1 cellular context compared by ENCODE assay signal in genomic region chr16:68529931-68530667, GRCh38.
TF ChIP-seq lines count a peak whose summit lies in the region.

No MANE protein-coding gene starts in this region.

TF ChIP-seq in WTC11, 78 proteins besides CTCF, POLR2A, EP300 and RAD21 (continued from another document and continues in another):
- TF ChIP-seq, protein P1, sequence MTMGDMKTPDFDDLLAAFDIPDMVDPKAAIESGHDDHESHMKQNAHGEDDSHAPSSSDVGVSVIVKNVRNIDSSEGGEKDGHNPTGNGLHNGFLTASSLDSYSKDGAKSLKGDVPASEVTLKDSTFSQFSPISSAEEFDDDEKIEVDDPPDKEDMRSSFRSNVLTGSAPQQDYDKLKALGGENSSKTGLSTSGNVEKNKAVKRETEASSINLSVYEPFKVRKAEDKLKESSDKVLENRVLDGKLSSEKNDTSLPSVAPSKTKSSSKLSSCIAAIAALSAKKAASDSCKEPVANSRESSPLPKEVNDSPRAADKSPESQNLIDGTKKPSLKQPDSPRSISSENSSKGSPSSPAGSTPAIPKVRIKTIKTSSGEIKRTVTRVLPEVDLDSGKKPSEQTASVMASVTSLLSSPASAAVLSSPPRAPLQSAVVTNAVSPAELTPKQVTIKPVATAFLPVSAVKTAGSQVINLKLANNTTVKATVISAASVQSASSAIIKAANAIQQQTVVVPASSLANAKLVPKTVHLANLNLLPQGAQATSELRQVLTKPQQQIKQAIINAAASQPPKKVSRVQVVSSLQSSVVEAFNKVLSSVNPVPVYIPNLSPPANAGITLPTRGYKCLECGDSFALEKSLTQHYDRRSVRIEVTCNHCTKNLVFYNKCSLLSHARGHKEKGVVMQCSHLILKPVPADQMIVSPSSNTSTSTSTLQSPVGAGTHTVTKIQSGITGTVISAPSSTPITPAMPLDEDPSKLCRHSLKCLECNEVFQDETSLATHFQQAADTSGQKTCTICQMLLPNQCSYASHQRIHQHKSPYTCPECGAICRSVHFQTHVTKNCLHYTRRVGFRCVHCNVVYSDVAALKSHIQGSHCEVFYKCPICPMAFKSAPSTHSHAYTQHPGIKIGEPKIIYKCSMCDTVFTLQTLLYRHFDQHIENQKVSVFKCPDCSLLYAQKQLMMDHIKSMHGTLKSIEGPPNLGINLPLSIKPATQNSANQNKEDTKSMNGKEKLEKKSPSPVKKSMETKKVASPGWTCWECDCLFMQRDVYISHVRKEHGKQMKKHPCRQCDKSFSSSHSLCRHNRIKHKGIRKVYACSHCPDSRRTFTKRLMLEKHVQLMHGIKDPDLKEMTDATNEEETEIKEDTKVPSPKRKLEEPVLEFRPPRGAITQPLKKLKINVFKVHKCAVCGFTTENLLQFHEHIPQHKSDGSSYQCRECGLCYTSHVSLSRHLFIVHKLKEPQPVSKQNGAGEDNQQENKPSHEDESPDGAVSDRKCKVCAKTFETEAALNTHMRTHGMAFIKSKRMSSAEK (CRISPR knock-in tag; IDR thresholded peaks at IDR 0.05; ENCODE audit: borderline replicate concordance) = no peak
- no peak for TF ChIP-seq SOX15 (CRISPR knock-in tag; IDR thresholded peaks at IDR 0.05)
- peak; percentile 60; the same call in 1 of the 2 replicates for TF ChIP-seq ZNF512 (CRISPR knock-in tag; IDR thresholded peaks at IDR 0.05; ENCODE audit: borderline replicate concordance)
- peak; percentile 96 for TF ChIP-seq CBFB (CRISPR knock-in tag; IDR thresholded peaks at IDR 0.05; ENCODE audit: low read depth)
- TF ChIP-seq NR2C2 (CRISPR knock-in tag; IDR thresholded peaks at IDR 0.05) = peak; percentile 82
- TF ChIP-seq ZNF423 (CRISPR knock-in tag; IDR thresholded peaks at IDR 0.05) = no peak
- peak; percentile 94 for TF ChIP-seq NR1H2 (CRISPR knock-in tag; IDR thresholded peaks at IDR 0.05)
- TF ChIP-seq, protein P2, sequence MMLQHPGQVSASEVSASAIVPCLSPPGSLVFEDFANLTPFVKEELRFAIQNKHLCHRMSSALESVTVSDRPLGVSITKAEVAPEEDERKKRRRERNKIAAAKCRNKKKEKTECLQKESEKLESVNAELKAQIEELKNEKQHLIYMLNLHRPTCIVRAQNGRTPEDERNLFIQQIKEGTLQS (CRISPR knock-in tag; conservative IDR thresholded peaks at IDR 0.05) = 0 out of 2 replicates have a peak, but pooled peaks have one; percentile 72
- peak; percentile 96 for TF ChIP-seq E2F4 (CRISPR knock-in tag; IDR thresholded peaks at IDR 0.05; ENCODE audit: borderline replicate concordance, low read depth)
- TF ChIP-seq KAT7 (CRISPR knock-in tag; IDR thresholded peaks at IDR 0.05; ENCODE audit: borderline replicate concordance) = peak; percentile 99
- peak; percentile 97 for TF ChIP-seq CREB1 (CRISPR knock-in tag; IDR thresholded peaks at IDR 0.05)
- no peak for TF ChIP-seq ZNF219 (CRISPR knock-in tag; IDR thresholded peaks at IDR 0.05; ENCODE audit: borderline replicate concordance)
- TF ChIP-seq MXD4 (CRISPR knock-in tag; IDR thresholded peaks at IDR 0.05; ENCODE audit: borderline replicate concordance) = no peak
- TF ChIP-seq USF1 (CRISPR knock-in tag; IDR thresholded peaks at IDR 0.05) = peak; percentile 80
- peak; percentile 98 for TF ChIP-seq FOXP4 (CRISPR knock-in tag; IDR thresholded peaks at IDR 0.05)
- peak; percentile 93 for TF ChIP-seq FOXK1 (CRISPR knock-in tag; IDR thresholded peaks at IDR 0.05)
- TF ChIP-seq, protein P3, sequence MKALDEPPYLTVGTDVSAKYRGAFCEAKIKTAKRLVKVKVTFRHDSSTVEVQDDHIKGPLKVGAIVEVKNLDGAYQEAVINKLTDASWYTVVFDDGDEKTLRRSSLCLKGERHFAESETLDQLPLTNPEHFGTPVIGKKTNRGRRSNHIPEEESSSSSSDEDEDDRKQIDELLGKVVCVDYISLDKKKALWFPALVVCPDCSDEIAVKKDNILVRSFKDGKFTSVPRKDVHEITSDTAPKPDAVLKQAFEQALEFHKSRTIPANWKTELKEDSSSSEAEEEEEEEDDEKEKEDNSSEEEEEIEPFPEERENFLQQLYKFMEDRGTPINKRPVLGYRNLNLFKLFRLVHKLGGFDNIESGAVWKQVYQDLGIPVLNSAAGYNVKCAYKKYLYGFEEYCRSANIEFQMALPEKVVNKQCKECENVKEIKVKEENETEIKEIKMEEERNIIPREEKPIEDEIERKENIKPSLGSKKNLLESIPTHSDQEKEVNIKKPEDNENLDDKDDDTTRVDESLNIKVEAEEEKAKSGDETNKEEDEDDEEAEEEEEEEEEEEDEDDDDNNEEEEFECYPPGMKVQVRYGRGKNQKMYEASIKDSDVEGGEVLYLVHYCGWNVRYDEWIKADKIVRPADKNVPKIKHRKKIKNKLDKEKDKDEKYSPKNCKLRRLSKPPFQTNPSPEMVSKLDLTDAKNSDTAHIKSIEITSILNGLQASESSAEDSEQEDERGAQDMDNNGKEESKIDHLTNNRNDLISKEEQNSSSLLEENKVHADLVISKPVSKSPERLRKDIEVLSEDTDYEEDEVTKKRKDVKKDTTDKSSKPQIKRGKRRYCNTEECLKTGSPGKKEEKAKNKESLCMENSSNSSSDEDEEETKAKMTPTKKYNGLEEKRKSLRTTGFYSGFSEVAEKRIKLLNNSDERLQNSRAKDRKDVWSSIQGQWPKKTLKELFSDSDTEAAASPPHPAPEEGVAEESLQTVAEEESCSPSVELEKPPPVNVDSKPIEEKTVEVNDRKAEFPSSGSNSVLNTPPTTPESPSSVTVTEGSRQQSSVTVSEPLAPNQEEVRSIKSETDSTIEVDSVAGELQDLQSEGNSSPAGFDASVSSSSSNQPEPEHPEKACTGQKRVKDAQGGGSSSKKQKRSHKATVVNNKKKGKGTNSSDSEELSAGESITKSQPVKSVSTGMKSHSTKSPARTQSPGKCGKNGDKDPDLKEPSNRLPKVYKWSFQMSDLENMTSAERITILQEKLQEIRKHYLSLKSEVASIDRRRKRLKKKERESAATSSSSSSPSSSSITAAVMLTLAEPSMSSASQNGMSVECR (CRISPR knock-in tag; IDR thresholded peaks at IDR 0.05; ENCODE audit: borderline replicate concordance) = peak; percentile 93; the same call in 1 of the 2 replicates
- TF ChIP-seq EMX1 (CRISPR knock-in tag; IDR thresholded peaks at IDR 0.05) = no peak
- TF ChIP-seq NFATC4 (CRISPR knock-in tag; IDR thresholded peaks at IDR 0.05) = no peak
- peak; percentile 99 for TF ChIP-seq RELA (CRISPR knock-in tag; IDR thresholded peaks at IDR 0.05; ENCODE audit: borderline replicate concordance)
- TF ChIP-seq FOXJ3 (CRISPR knock-in tag; IDR thresholded peaks at IDR 0.05; ENCODE audit: borderline replicate concordance) = peak; percentile 97; the same call in 1 of the 2 replicates
- TF ChIP-seq NFE2L1 (CRISPR knock-in tag; IDR thresholded peaks at IDR 0.05) = peak; percentile 98
- no peak for TF ChIP-seq ERG (CRISPR knock-in tag; IDR thresholded peaks at IDR 0.05)
- TF ChIP-seq ZNF416 (CRISPR knock-in tag; IDR thresholded peaks at IDR 0.05) = no peak
- peak; percentile 89 for TF ChIP-seq NFYB (CRISPR knock-in tag; conservative IDR thresholded peaks at IDR 0.05; ENCODE audit: low read depth)
- TF ChIP-seq OVOL2 (CRISPR knock-in tag; IDR thresholded peaks at IDR 0.05; ENCODE audit: borderline replicate concordance) = no peak
- TF ChIP-seq ZNF317 (CRISPR knock-in tag; IDR thresholded peaks at IDR 0.05; ENCODE audit: borderline replicate concordance, low read depth) = peak; percentile 75
- peak; percentile 93 for TF ChIP-seq IRF2 (CRISPR knock-in tag; IDR thresholded peaks at IDR 0.05; ENCODE audit: borderline replicate concordance, low read depth)
- TF ChIP-seq TP53 (CRISPR knock-in tag; IDR thresholded peaks at IDR 0.05) = peak; percentile 98
- TF ChIP-seq, protein P4, sequence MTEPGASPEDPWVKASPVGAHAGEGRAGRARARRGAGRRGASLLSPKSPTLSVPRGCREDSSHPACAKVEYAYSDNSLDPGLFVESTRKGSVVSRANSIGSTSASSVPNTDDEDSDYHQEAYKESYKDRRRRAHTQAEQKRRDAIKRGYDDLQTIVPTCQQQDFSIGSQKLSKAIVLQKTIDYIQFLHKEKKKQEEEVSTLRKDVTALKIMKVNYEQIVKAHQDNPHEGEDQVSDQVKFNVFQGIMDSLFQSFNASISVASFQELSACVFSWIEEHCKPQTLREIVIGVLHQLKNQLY (CRISPR knock-in tag; IDR thresholded peaks at IDR 0.05) = 0 out of 2 replicates have a peak, but pooled peaks have one; percentile 83
- TF ChIP-seq FOXP1 (CRISPR knock-in tag; IDR thresholded peaks at IDR 0.05; ENCODE audit: borderline replicate concordance) = peak; percentile 99
- no peak for TF ChIP-seq TEAD4 (CRISPR knock-in tag; IDR thresholded peaks at IDR 0.05)
- TF ChIP-seq AFF4 (CRISPR knock-in tag; IDR thresholded peaks at IDR 0.05; ENCODE audit: borderline replicate concordance) = peak; percentile 98; the same call in 1 of the 2 replicates
- no peak for TF ChIP-seq GTF2I (CRISPR knock-in tag; conservative IDR thresholded peaks at IDR 0.05)
